In the genomic region with DNA sequence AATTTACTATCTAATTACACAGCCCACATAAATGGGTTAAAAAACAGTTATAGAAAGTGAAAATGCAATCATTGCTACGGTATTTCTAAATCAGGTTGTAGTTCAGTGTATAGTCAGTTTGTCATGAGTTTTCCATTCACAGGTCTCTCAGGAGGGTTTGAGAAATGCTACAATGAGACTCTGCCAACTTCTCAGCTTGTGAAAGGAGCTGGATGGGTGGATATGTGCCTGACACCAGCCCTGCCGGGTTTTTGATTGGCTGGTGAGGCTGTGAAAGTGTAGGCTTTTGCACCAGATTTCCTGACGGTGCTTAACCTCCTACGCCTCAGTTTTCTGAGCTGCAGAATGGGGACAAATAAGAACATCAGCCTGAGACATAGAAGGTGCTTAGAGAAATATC, we compare ENCODE assay signal across 32 cellular contexts.
"Had no signal": no experiment of that assay in that cellular context is flagged by ENCODE, and none has a peak within 500 bp of the region (broad histone marks: within the 10 kb centered on the region; RNA-seq: fewer than 3 reads in every experiment).

No MANE protein-coding gene starts in this region.

- H3K4me3 ChIP-seq: adrenal gland, body of pancreas, breast epithelium, MG63 had no signal

- H3K27ac ChIP-seq: adrenal gland, body of pancreas, breast epithelium, WERI-Rb-1 had no signal

- H3K36me3 ChIP-seq: adrenal gland, breast epithelium, MG63, WERI-Rb-1 had no signal

- H3K4me1 Mint-ChIP-seq: activated CD4-positive, alpha-beta memory T cell treated with anti-CD3 and anti-CD28 coated beads, Interleukin-2, amount 10 ng/mL, durations not matched to agents 7 days and 5 days; activated CD8-positive, alpha-beta memory T cell treated with anti-CD3 and anti-CD28 coated beads, Interleukin-2, amount 10 ng/mL, durations not matched to agents 7 days and 5 days; activated naive CD4-positive, alpha-beta T cell treated with anti-CD3 and anti-CD28 coated beads, Interleukin-2, amount 50 U/mL, for 24 hours; activated naive CD8-positive, alpha-beta T cell treated with anti-CD3 and anti-CD28 coated beads, Interleukin-2, amount 10 ng/mL, durations not matched to agents 7 days and 5 days; IgD-negative memory B cell had no signal

- DNase-seq: activated CD4-positive, alpha-beta memory T cell treated with anti-CD3 and anti-CD28 coated beads, Interleukin-2, amount 10 ng/mL, durations not matched to agents 7 days and 5 days; activated CD4-positive, alpha-beta T cell treated with anti-CD3 and anti-CD28 coated beads for 1 hour; activated CD4-positive, alpha-beta T cell treated with anti-CD3 and anti-CD28 coated beads for 48 hours; activated CD4-positive, CD25-positive, alpha-beta regulatory T cell; activated CD8-positive, alpha-beta memory T cell treated with anti-CD3 and anti-CD28 coated beads for 24 hours; activated CD8-positive, alpha-beta memory T cell treated with anti-CD3 and anti-CD28 coated beads, Interleukin-2, amount 10 ng/mL, durations not matched to agents 7 days and 5 days; activated CD8-positive, alpha-beta memory T cell treated with anti-CD3 and anti-CD28 coated beads, Interleukin-2, amount 50 U/mL, for 48 hours; activated gamma-delta T cell; activated naive CD4-positive, alpha-beta T cell treated with Interleukin-2 at 50 U/mL for 16 hours; activated naive CD8-positive, alpha-beta T cell treated with anti-CD3 and anti-CD28 coated beads, Interleukin-2, amount 10 ng/mL, durations not matched to agents 7 days and 5 days; adrenal gland; body of pancreas; caudate nucleus; Kasumi-1; KBM-7; MG63; NCI-H1048; NCI-H1105 treated with DMSO at 0.1 percent for 48 hours; NCI-H1436 treated with DMSO at 0.1 percent for 48 hours; NCI-H1694 treated with DMSO at 0.1 percent for 48 hours; NCI-H2029; NCI-H345; NCI-H524 treated with DMSO at 0.1 percent for 48 hours; SIG-M5; SW 1271; T1000; WERI-Rb-1 had no signal

- H3K27me3 Mint-ChIP-seq: activated CD4-positive, alpha-beta memory T cell treated with anti-CD3 and anti-CD28 coated beads, Interleukin-2, amount 10 ng/mL, durations not matched to agents 7 days and 5 days; activated CD8-positive, alpha-beta memory T cell treated with anti-CD3 and anti-CD28 coated beads, Interleukin-2, amount 10 ng/mL, durations not matched to agents 7 days and 5 days; activated naive CD4-positive, alpha-beta T cell treated with anti-CD3 and anti-CD28 coated beads, Interleukin-2, amount 50 U/mL, for 24 hours; activated naive CD8-positive, alpha-beta T cell treated with anti-CD3 and anti-CD28 coated beads, Interleukin-2, amount 10 ng/mL, durations not matched to agents 7 days and 5 days had no signal

- H3K9me3 ChIP-seq: adrenal gland, body of pancreas, breast epithelium, MG63 had no signal

- H3K27me3 ChIP-seq: adrenal gland, body of pancreas, breast epithelium, MG63 had no signal

- ATAC-seq: activated CD8-positive, alpha-beta memory T cell treated with anti-CD3 and anti-CD28 coated beads, Interleukin-2, amount 10 ng/mL, durations not matched to agents 7 days and 5 days; body of pancreas; Panc1 had no signal

- H3K27ac Mint-ChIP-seq: activated CD4-positive, alpha-beta memory T cell treated with anti-CD3 and anti-CD28 coated beads, Interleukin-2, amount 10 ng/mL, durations not matched to agents 7 days and 5 days; activated CD8-positive, alpha-beta memory T cell treated with anti-CD3 and anti-CD28 coated beads, Interleukin-2, amount 10 ng/mL, durations not matched to agents 7 days and 5 days; activated naive CD4-positive, alpha-beta T cell treated with anti-CD3 and anti-CD28 coated beads, Interleukin-2, amount 50 U/mL, for 24 hours; activated naive CD8-positive, alpha-beta T cell treated with anti-CD3 and anti-CD28 coated beads, Interleukin-2, amount 10 ng/mL, durations not matched to agents 7 days and 5 days; activated T-helper 2 cell treated with anti-CD3 and anti-CD28 coated beads, Interferon-gamma antibody, Interleukin-2, Interleukin-4, amounts not matched to agents 10 μg/mL and 5 μg/mL and 100 μg/mL, durations not matched to agents 14 hours and 24 hours and 36 hours; IgD-negative memory B cell had no signal

- H3K4me3 Mint-ChIP-seq: activated CD4-positive, alpha-beta memory T cell treated with anti-CD3 and anti-CD28 coated beads, Interleukin-2, amount 10 ng/mL, durations not matched to agents 7 days and 5 days; activated CD8-positive, alpha-beta memory T cell treated with anti-CD3 and anti-CD28 coated beads, Interleukin-2, amount 10 ng/mL, durations not matched to agents 7 days and 5 days; activated naive CD4-positive, alpha-beta T cell treated with anti-CD3 and anti-CD28 coated beads, Interleukin-2, amount 50 U/mL, for 24 hours; activated naive CD8-positive, alpha-beta T cell treated with anti-CD3 and anti-CD28 coated beads, Interleukin-2, amount 10 ng/mL, durations not matched to agents 7 days and 5 days; IgD-negative memory B cell had no signal

- H3K9me3 Mint-ChIP-seq: activated CD4-positive, alpha-beta memory T cell treated with anti-CD3 and anti-CD28 coated beads, Interleukin-2, amount 10 ng/mL, durations not matched to agents 7 days and 5 days; activated naive CD4-positive, alpha-beta T cell treated with anti-CD3 and anti-CD28 coated beads, Interleukin-2, amount 50 U/mL, for 24 hours; activated naive CD8-positive, alpha-beta T cell treated with anti-CD3 and anti-CD28 coated beads, Interleukin-2, amount 10 ng/mL, durations not matched to agents 7 days and 5 days; activated T-helper 2 cell treated with anti-CD3 and anti-CD28 coated beads, Interferon-gamma antibody, Interleukin-2, Interleukin-4, amounts not matched to agents 10 μg/mL and 5 μg/mL and 100 μg/mL, durations not matched to agents 14 hours and 24 hours and 36 hours had no signal

- H3K36me3 Mint-ChIP-seq: activated CD8-positive, alpha-beta memory T cell treated with anti-CD3 and anti-CD28 coated beads, Interleukin-2, amount 10 ng/mL, durations not matched to agents 7 days and 5 days; activated naive CD4-positive, alpha-beta T cell treated with anti-CD3 and anti-CD28 coated beads, Interleukin-2, amount 50 U/mL, for 24 hours; activated naive CD8-positive, alpha-beta T cell treated with anti-CD3 and anti-CD28 coated beads, Interleukin-2, amount 10 ng/mL, durations not matched to agents 7 days and 5 days; IgD-negative memory B cell had no signal

- H3K4me1 ChIP-seq: adrenal gland, body of pancreas, breast epithelium had no signal
